ENCODE assay signal across 8 cellular contexts in the genomic region with DNA sequence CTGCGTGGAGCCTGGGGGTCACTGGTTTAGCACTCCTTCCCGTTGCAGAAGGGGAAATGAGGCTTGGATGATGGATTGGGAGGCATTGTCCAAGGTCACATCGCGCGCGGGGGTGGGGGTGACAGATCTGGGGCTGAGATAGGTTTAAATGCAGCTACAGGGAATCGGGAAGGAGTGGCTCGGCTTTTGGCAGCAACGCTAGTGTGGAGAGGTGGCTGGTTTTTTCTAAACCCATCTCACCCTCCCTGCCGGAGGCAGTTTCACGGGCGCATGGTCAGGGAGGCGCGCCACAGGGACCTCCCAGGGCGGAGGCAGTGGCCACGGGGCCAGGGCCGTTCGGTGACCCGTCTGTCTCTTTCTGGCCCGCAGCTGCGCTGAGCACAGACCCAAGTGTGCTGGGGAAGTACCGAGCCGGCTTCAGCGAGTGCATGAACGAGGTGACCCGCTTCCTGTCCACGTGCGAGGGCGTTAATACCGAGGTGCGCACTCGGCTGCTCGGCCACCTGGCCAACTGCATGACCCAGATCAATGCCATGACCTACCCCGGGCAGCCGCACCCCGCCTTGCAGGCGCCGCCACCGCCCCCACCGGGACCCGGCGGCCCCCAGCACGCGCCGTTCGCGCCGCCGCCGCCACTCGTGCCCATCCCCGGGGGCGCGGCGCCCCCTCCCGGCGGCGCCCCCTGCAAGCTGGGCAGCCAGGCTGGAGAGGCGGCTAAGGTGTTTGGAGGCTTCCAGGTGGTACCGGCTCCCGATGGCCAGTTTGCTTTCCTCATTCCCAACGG. TPM values are rescaled to one million over a fixed set of nuclear protein-coding genes. Genes with fewer than 3 reads are reported as not detected.
DNase-seq lines count a peak whose midpoint lies in the region; ATAC-seq and TF ChIP-seq lines count a peak whose summit lies in the region.

No MANE protein-coding gene starts in this region.

- H3K4me1 Mint-ChIP-seq in CD4-positive, alpha-beta memory T cell, result peaks cover 25 to 66% (median 40%) of the 10 kb centered on the region in 4 donors

- peak in 4 of 5 donors; percentile 28 to 69 (median 38) for DNase-seq in CD4-positive, alpha-beta memory T cell
- DNase-seq in Panc1 (ENCODE audit: low read depth, low spot score), result no peak
- DNase-seq in activated naive CD4-positive, alpha-beta T cell treated with anti-CD3 and anti-CD28 coated beads, Interleukin-2, amount 50 U/mL, for 16 hours, result peak; percentile 53
- peak; percentile 73 for DNase-seq in Right ventricle myocardium superior
- DNase-seq in posterior cingulate gyrus, result peak in 6 of 10 donors; percentile 16 to 85 (median 30)
- no peak for DNase-seq in GM19240 (ENCODE audit: insufficient read length, low spot score)

- H3K9me3 Mint-ChIP-seq in CD4-positive, alpha-beta memory T cell, result no peaks in the 10 kb centered on the region

- H3K27me3 Mint-ChIP-seq in CD4-positive, alpha-beta memory T cell, result peaks cover 37 to 41% of the 10 kb centered on the region in 2 donors

- peak; percentile 95 for TF ChIP-seq CTCF in Panc1 (IDR thresholded peaks at IDR 0.05)

- intact Hi-C loops in CD4-positive, alpha-beta memory T cell (cut with micrococcal nuclease), result loop anchor here (2.0 to 10.0 kb wide), 4 partner anchors 65 to 473 kb away; a partner anchor contains a TSS
- intact Hi-C loops in Panc1 (cut with micrococcal nuclease; ENCODE audit: unreplicated experiment), result loop anchor here (5.0 to 10.0 kb wide), 2 partner anchors 163 to 470 kb away; no protein-coding TSS in a partner anchor
- intact Hi-C loops in Right ventricle myocardium superior (cut with DNase I), result loop anchor here (2.0 to 5.0 kb wide), 2 partner anchors 130 to 349 kb away; no protein-coding TSS in a partner anchor
- intact Hi-C loops in posterior cingulate gyrus (cut with DNase I), result loop anchor here (2.0 to 10.0 kb wide), 2 partner anchors 133 to 357 kb away; no protein-coding TSS in a partner anchor

- POLR2A ChIA-PET in CD4-positive, alpha-beta memory T cell (lab: Charles Lee; ENCODE audit: partially characterized antibody), result interaction anchor here (0.6 kb wide), 1 partner anchor 30 kb away, joined by 4 read pairs; no protein-coding TSS in a partner anchor
- POLR2A ChIA-PET in Panc1 (lab: Charles Lee), result interaction anchor here (0.6 to 0.7 kb wide), 2 partner anchors 179 to 357 kb away, joined by 3 to 4 read pairs; no protein-coding TSS in a partner anchor

- CTCF ChIA-PET in CD4-positive, alpha-beta memory T cell (lab: Charles Lee; ENCODE audit: partially characterized antibody), result interaction anchor here (0.6 to 2.3 kb wide), 5 partner anchors 357 to 472 kb away, joined by 3 to 11 read pairs (median 3); no protein-coding TSS in a partner anchor
- CTCF ChIA-PET in Panc1 (lab: Charles Lee), result interaction anchor here (0.6 to 3.2 kb wide), 5 partner anchors 178 to 402 kb away, joined by 3 to 17 read pairs (median 3); no protein-coding TSS in a partner anchor

- H3K4me3 ChIP-seq in CD4-positive, alpha-beta memory T cell (ENCODE audit: low read length in 2 of 2), result peak overlapping the region; percentile 42 to 51
- peak overlapping the region; percentile 90 to 96 for H3K4me3 ChIP-seq in Panc1 (ENCODE audit: low read depth in 2 of 2, low read length in 2 of 2)

- H3K27ac Mint-ChIP-seq in CD4-positive, alpha-beta memory T cell, result peak overlapping the region in 5 of 7 donors; percentile 48 to 96 (median 78)

- H3K9me3 ChIP-seq in CD4-positive, alpha-beta memory T cell (ENCODE audit: control insufficient read depth in 1 of 2, low read length in 2 of 2), result no peaks in the 10 kb centered on the region
- H3K9me3 ChIP-seq in Panc1 (ENCODE audit: control insufficient read depth, insufficient read depth, low read depth, low read length), result no peaks in the 10 kb centered on the region

- no TSS peak for BruUV-seq in Panc1 (replicated peaks; lab: Mats Ljungman, UMichigan)

- H3K4me3 Mint-ChIP-seq in CD4-positive, alpha-beta memory T cell, result peak overlapping the region; percentile 78 to 92 (median 85)

- in situ Hi-C loops in Panc1 (cut with HindIII; ENCODE audit: low pct_unique_long_range_greater_than_20kb, low sequenced_read_pairs), result no loop called here

- no peaks in the 10 kb centered on the region for H3K36me3 ChIP-seq in CD4-positive, alpha-beta memory T cell (ENCODE audit: insufficient read depth, low read length)
- peaks cover 2% of the 10 kb centered on the region for H3K36me3 ChIP-seq in Panc1 (ENCODE audit: control insufficient read depth, insufficient read depth, low read length)

- H3K27ac ChIP-seq in CD4-positive, alpha-beta memory T cell (ENCODE audit: low read depth, low read length), result no peak overlapping the region
- peak overlapping the region; percentile 99 for H3K27ac ChIP-seq in Panc1 (ENCODE audit: low read length)

- H3K36me3 Mint-ChIP-seq in CD4-positive, alpha-beta memory T cell, result peaks cover 0 to 5% of the 10 kb centered on the region in 2 donors

- peaks cover 24% of the 10 kb centered on the region for H3K27me3 ChIP-seq in CD4-positive, alpha-beta memory T cell (ENCODE audit: insufficient read depth, low read length)
- H3K27me3 ChIP-seq in Panc1 (ENCODE audit: control insufficient read depth, insufficient read depth, low read length), result no peaks in the 10 kb centered on the region

- ATAC-seq in GM19023 (IDR thresholded peaks at IDR 0.05; ENCODE audit: unreplicated experiment) (peak; percentile 50), HG03432 (IDR thresholded peaks at IDR 0.05; ENCODE audit: unreplicated experiment) (peak; percentile 38), Panc1 (peak; percentile 17), Right ventricle myocardium superior (ENCODE audit: poor library complexity) (peak; percentile 0)

- peaks cover 51% of the 10 kb centered on the region for H3K4me1 ChIP-seq in CD4-positive, alpha-beta memory T cell (ENCODE audit: insufficient read depth, low read length)
- H3K4me1 ChIP-seq in Panc1 (ENCODE audit: control insufficient read depth, insufficient read depth, low read length), result peaks cover 51% of the 10 kb centered on the region

RNA-seq across cellular contexts. Expression of a gene that starts 1.6 kb away (rescaled TPM):
- not detected for total RNA-seq in CD4-positive, alpha-beta memory T cell
- polyA plus RNA-seq in CD4-positive, alpha-beta memory T cell, result under 1 TPM; 0.11 to 0.50 TPM
- total RNA-seq in Panc1 (2021; ENCODE audit: unreplicated experiment) (28.5 TPM), Right ventricle myocardium superior (11.1 TPM)
- 33.2 TPM for polyA plus RNA-seq in Panc1 (2012; ENCODE audit: insufficient read length)

Comparison
In these comparisons a context has a peak if more than half of its experiments do, and no peak if none do; other contexts are left out.
1. DNase-seq: peak in CD4-positive, alpha-beta memory T cell (4 of 5), activated naive CD4-positive, alpha-beta T cell treated with anti-CD3 and anti-CD28 coated beads, Interleukin-2, amount 50 U/mL, for 16 hours (single experiment), Right ventricle myocardium superior (single experiment) and posterior cingulate gyrus (6 of 10); none in Panc1 (single experiment) and GM19240 (single experiment).
2. ATAC-seq: peak in every context shown above with its lines; median percentile 50 in GM19023; 38 in HG03432; 17 in Panc1; 0 in Right ventricle myocardium superior.
3. RNA of a gene that starts 1.6 kb away (total RNA-seq): 28.5 TPM in Panc1 (single experiment) and 11.1 TPM in Right ventricle myocardium superior (single experiment); not detected in CD4-positive, alpha-beta memory T cell; every median in the first group is over 10 times any median in the second.